ENCODE assay signal across 18 cellular contexts in the genomic region with DNA sequence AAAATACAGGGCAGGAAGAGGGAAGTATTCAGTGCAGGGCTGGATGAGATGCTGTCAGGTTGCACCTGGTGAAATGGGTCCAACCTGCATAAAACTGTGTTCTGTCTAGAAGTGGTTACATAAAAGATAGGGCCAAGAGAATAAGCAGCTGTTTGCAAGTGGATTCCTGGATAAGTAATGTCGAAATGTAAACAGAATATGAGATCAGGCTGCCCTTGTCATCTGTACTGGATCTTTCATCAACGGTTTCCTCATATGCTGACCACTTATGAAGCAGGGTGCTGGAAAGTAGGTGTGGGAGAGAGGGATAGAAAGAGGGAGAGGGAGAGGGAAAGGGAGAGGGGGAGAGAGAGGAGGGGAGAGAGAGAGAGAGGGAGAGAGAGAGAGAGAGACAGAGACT.
"Had no signal": no experiment of that assay in that cellular context is flagged by ENCODE, and none has a peak within 500 bp of the region (broad histone marks: within the 10 kb centered on the region; RNA-seq: fewer than 3 reads in every experiment).

No MANE protein-coding gene starts in this region.

- ATAC-seq: gastrocnemius medialis; natural killer cell; stimulated activated naive B cell treated with anti-CD40 and anti-IgM and Interleukin-4, amounts not matched to agents 10 μg/mL and 1 μg/mL and 100 μg/mL, for 72 hours; stimulated activated naive CD8-positive, alpha-beta T cell treated with anti-CD3 and anti-CD28 coated beads, Interleukin-15, amount 100 ng/mL, for 72 hours had no signal

- H3K36me3 ChIP-seq: gastrocnemius medialis, heart right ventricle, ovary, right atrium auricular region, sigmoid colon, thoracic aorta, transverse colon had no signal

- H3K4me3 ChIP-seq: dorsolateral prefrontal cortex, gastrocnemius medialis, heart right ventricle, ovary, right atrium auricular region, sigmoid colon, skin epidermis, thoracic aorta, transverse colon had no signal

- DNase-seq: cortex of kidney; dorsolateral prefrontal cortex; effector CD8-positive, alpha-beta T cell; gastrocnemius medialis; heart right ventricle; hypothalamus; kidney glomerular epithelial cell; natural killer cell; ovary; sigmoid colon; stimulated activated CD4-positive, alpha-beta T cell treated with anti-CD3 and anti-CD28 coated beads, Interleukin-2, amount 100 ng/mL, for 24 hours; stimulated activated CD4-positive, alpha-beta T cell treated with anti-CD3 and anti-CD28 coated beads, Interleukin-4, amount 100 ng/mL, for 4 hours; stimulated activated naive B cell treated with anti-CD40 and anti-IgM and Interleukin-4, amounts not matched to agents 10 μg/mL and 1 μg/mL and 100 μg/mL, for 72 hours; stimulated activated naive CD8-positive, alpha-beta T cell treated with anti-CD3 and anti-CD28 coated beads, Interleukin-15, amount 100 ng/mL, for 72 hours; transverse colon had no signal

- H3K9me3 ChIP-seq: gastrocnemius medialis, ovary, right atrium auricular region, sigmoid colon, thoracic aorta, transverse colon had no signal

- H3K27ac ChIP-seq: dorsolateral prefrontal cortex, gastrocnemius medialis, heart right ventricle, ovary, right atrium auricular region, sigmoid colon, skin epidermis, thoracic aorta, transverse colon had no signal

- H3K4me1 ChIP-seq: gastrocnemius medialis, heart right ventricle, right atrium auricular region, sigmoid colon, transverse colon had no signal

- H3K27me3 ChIP-seq: dorsolateral prefrontal cortex, gastrocnemius medialis, heart right ventricle, ovary, right atrium auricular region, sigmoid colon, transverse colon had no signal
